Comparison of ENCODE assay signal across 11 cellular contexts in the genomic region with DNA sequence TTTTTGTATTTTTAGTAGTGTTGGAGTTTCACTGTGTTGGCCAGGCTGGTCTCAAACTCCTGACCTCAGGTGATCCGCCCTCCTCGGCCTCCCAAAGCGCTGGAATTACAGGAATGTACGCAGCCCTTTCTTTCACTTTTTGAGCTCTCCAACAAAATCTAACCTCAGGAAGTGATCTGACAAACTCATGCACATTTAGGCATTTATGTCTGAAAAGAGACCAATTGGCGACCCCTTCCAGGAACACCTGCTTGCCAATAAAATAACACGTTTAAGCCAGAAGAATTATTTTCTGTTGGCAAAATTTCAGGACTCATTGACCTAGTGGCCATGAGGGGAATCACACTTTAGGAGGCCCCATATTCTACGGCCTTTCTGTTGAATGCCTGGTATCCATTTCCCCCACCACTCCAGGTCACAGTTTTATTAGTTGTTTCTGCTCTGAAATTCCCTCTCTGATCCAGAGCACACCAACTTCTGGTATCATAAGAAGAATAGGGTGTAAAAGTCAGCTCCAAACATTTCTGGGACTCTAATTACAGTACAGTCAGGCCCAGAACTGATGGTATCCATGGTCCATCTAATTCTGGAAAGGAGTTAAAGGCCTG.
DNase-seq lines count a peak whose midpoint lies in the region; ATAC-seq and TF ChIP-seq lines count a peak whose summit lies in the region.
"Had no signal": no experiment of that assay in that cellular context is flagged by ENCODE, and none has a peak within 500 bp of the region (broad histone marks: within the 10 kb centered on the region; RNA-seq: fewer than 3 reads in every experiment).

No MANE protein-coding gene starts in this region.

- no peak overlapping the region for H2BK12ac ChIP-seq in H9 (ENCODE audit: insufficient read length, low read depth, low read length)

- TF ChIP-seq CTCF in H9 (conservative IDR thresholded peaks at IDR 0.05) (peak; percentile 68), astrocyte of the cerebellum (IDR thresholded peaks at IDR 0.05; ENCODE audit: low read depth, low read length, missing control alignments) (peak; percentile 73)

- no peak overlapping the region for H3K4me3 ChIP-seq in astrocyte of the cerebellum (ENCODE audit: low read depth, low read length)
- H3K4me3 ChIP-seq: HAP-1 had no signal

- peaks cover 0 to 14% (median 5%) of the 10 kb centered on the region in 3 experiments; a peak in 3 of 7 replicates for H3K36me3 Mint-ChIP-seq in H9 (ENCODE audit: insufficient read depth in 1 of 3, low read depth in 3 of 3)
- H3K36me3 Mint-ChIP-seq in activated T-cell treated with anti-CD3 and anti-CD28 coated beads, Interleukin-2, amount 50 U/mL, for 4 hours (ENCODE audit: insufficient read depth): no peaks in the 10 kb centered on the region

- no CpG with 5 or more reads among the region's 7 CpGs for WGBS in H9 (ENCODE audit: extremely low coverage, insufficient read length, low lambda C conversion rate)

- no peak overlapping the region for H3K4me3 Mint-ChIP-seq in H9
- H3K4me3 Mint-ChIP-seq in activated T-cell treated with anti-CD3 and anti-CD28 coated beads, Interleukin-2, amount 50 U/mL, for 4 hours: no peak overlapping the region

- H3K14ac ChIP-seq in H9 (ENCODE audit: insufficient read depth, low read length): no peak overlapping the region

- no peak overlapping the region for H4K5ac ChIP-seq in H9 (ENCODE audit: insufficient read length, low read depth, low read length)

- H4K20me1 ChIP-seq in H9 (ENCODE audit: control insufficient read depth, insufficient read depth, insufficient read length): no peaks in the 10 kb centered on the region

- no peak overlapping the region for H2AFZ ChIP-seq in H9 (ENCODE audit: low read length)

- peaks cover 23 to 25% of the 10 kb centered on the region in 2 experiments for H3K4me1 Mint-ChIP-seq in H9
- peaks cover 2% of the 10 kb centered on the region for H3K4me1 Mint-ChIP-seq in activated T-cell treated with anti-CD3 and anti-CD28 coated beads, Interleukin-2, amount 50 U/mL, for 4 hours (ENCODE audit: low read depth)

- H2BK20ac ChIP-seq in H9 (ENCODE audit: low read depth, low read length, poor library complexity, severe bottlenecking): no peak overlapping the region

- H3K9me3 Mint-ChIP-seq in H9: peaks cover 4 to 13% of the 10 kb centered on the region in 2 experiments
- H3K9me3 Mint-ChIP-seq in activated T-cell treated with anti-CD3 and anti-CD28 coated beads, Interleukin-2, amount 50 U/mL, for 4 hours: peaks cover 6% of the 10 kb centered on the region

- in situ Hi-C loops in astrocyte of the cerebellum (cut with HindIII; ENCODE audit: low sequenced_read_pairs): no loop called here

- no peak overlapping the region for H2AK5ac ChIP-seq in H9 (ENCODE audit: insufficient read length, low read length)

- H3K18ac ChIP-seq in H9 (ENCODE audit: insufficient read length, low read depth, low read length): no peak overlapping the region

- H3K27me3 ChIP-seq in H9 (ENCODE audit: insufficient read depth, low read length): no peaks in the 10 kb centered on the region

- no peak overlapping the region for H2BK120ac ChIP-seq in H9 (ENCODE audit: low read depth, low read length, poor library complexity, severe bottlenecking)

- H3K4me1 ChIP-seq in H9 (ENCODE audit: insufficient read depth, low read length): peaks cover 6% of the 10 kb centered on the region; the same call in 1 of the 2 replicates
- H3K4me1 ChIP-seq: HAP-1 had no signal

- no peak overlapping the region for H3K56ac ChIP-seq in H9 (ENCODE audit: insufficient read length, low read depth, low read length)

- ATAC-seq in activated T-cell treated with anti-CD3 and anti-CD28 coated beads, Interleukin-2, amount 50 U/mL, for 4 hours: no peak

- H3K23ac ChIP-seq in H9 (ENCODE audit: insufficient read length, low read depth, low read length): no peak overlapping the region

- peak; percentile 89 for DNase-seq in A172 (ENCODE audit: low spot score)
- no peak for DNase-seq in H9
- peak; percentile 75 for DNase-seq in astrocyte of the cerebellum (ENCODE audit: low read depth)
- peak; percentile 43 for DNase-seq in iPS-NIHi7 (ENCODE audit: extremely low spot score)
- DNase-seq in DMS114 treated with DMSO at 0.1 percent for 48 hours (lab: John Stamatoyannopoulos, UW; ENCODE audit: unreplicated experiment): no peak
- no peak for DNase-seq in activated T-cell treated with anti-CD3 and anti-CD28 coated beads, Interleukin-2, amount 50 U/mL, for 4 hours
- no peak for DNase-seq in stimulated activated CD4-positive, alpha-beta T cell treated with anti-CD3 and anti-CD28 coated beads, Interleukin-4, amount 100 ng/mL, for 24 hours
- no peak for DNase-seq in SIG-M5 treated with dmso at 0.1 percent for 504 hours (lab: John Stamatoyannopoulos, UW; ENCODE audit: unreplicated experiment)
- DNase-seq: activated T-cell treated with anti-CD3 and anti-CD28 coated beads, Interleukin-2, amount 50 U/mL, for 48 hours; NCI-H2081 had no signal

- H2BK15ac ChIP-seq in H9 (ENCODE audit: low read depth, low read length): no peak overlapping the region

- no peaks in the 10 kb centered on the region for H3K9me3 ChIP-seq in H9 (ENCODE audit: control insufficient read depth, low read depth, low read length)
- H3K9me3 ChIP-seq: HAP-1 had no signal

- no peak overlapping the region for H3K4ac ChIP-seq in H9 (ENCODE audit: low read depth, low read length)

- H3K27ac Mint-ChIP-seq in H9: no peak overlapping the region

- no peak overlapping the region for H3T11ph ChIP-seq in H9 (ENCODE audit: low read length)

- no peak overlapping the region for H3K4me2 ChIP-seq in H9 (ENCODE audit: insufficient read depth, insufficient read length, low read length)

- H2BK5ac ChIP-seq in H9 (ENCODE audit: insufficient read length, low read length): no peak overlapping the region

- no peak overlapping the region for H3K9ac ChIP-seq in H9 (ENCODE audit: extremely low read depth, insufficient read length, low read length)

- H4K8ac ChIP-seq in H9 (replicated peaks; ENCODE audit: insufficient read length, low read depth, low read length): no peak overlapping the region

- H3K79me2 ChIP-seq in H9 (ENCODE audit: insufficient read depth, low read length): 0 out of 2 replicates have a peak, but pooled peaks cover 1% of the 10 kb centered on the region

- no peak overlapping the region for H4K91ac ChIP-seq in H9 (ENCODE audit: insufficient read length, low read depth, low read length)

- H3K79me1 ChIP-seq in H9 (ENCODE audit: insufficient read depth, low read depth, low read length, poor library complexity, severe bottlenecking): no peaks in the 10 kb centered on the region

- H3K27ac ChIP-seq in H9 (ENCODE audit: insufficient read length, low read depth, low read length): no peak overlapping the region

- no peaks in the 10 kb centered on the region for H3K23me2 ChIP-seq in H9 (ENCODE audit: insufficient read length, low read depth, low read length, poor library complexity, severe bottlenecking)

- H3K27me3 Mint-ChIP-seq in H9 (ENCODE audit: low read depth): no peaks in the 10 kb centered on the region
- peaks cover 16% of the 10 kb centered on the region for H3K27me3 Mint-ChIP-seq in activated T-cell treated with anti-CD3 and anti-CD28 coated beads, Interleukin-2, amount 50 U/mL, for 4 hours (ENCODE audit: low read depth)

Comparison
In these comparisons a context has a peak if more than half of its experiments do, and no peak if none do; other contexts are left out.
1. DNase-seq: peak in A172 (single experiment), astrocyte of the cerebellum (single experiment) and iPS-NIHi7 (single experiment); none in H9 (single experiment), DMS114 treated with DMSO at 0.1 percent for 48 hours (single experiment), activated T-cell treated with anti-CD3 and anti-CD28 coated beads, Interleukin-2, amount 50 U/mL, for 4 hours (single experiment), stimulated activated CD4-positive, alpha-beta T cell treated with anti-CD3 and anti-CD28 coated beads, Interleukin-4, amount 100 ng/mL, for 24 hours (single experiment) and SIG-M5 treated with dmso at 0.1 percent for 504 hours (single experiment).